ENCODE assay signal across 28 cellular contexts in genomic region chr17:5201011-5201410, GRCh38. TPM values are rescaled to one million over a fixed set of nuclear protein-coding genes. Genes with fewer than 3 reads are reported as not detected.
"Had no signal": no experiment of that assay in that cellular context is flagged by ENCODE, and none has a peak within 500 bp of the region (broad histone marks: within the 10 kb centered on the region; RNA-seq: fewer than 3 reads in every experiment).

No MANE protein-coding gene starts in this region.

- H3K4me3 ChIP-seq: breast epithelium, PC-9, SK-N-MC had no signal

- H3K9me3 ChIP-seq: breast epithelium had no signal

- H3K27me3 Mint-ChIP-seq: activated naive CD4-positive, alpha-beta T cell treated with anti-CD3 and anti-CD28 coated beads, Interleukin-2, amount 50 U/mL, for 24 hours had no signal

- H3K4me1 ChIP-seq: breast epithelium had no signal

- ATAC-seq: activated CD4-positive, CD25-positive, alpha-beta regulatory T cell treated with anti-CD3 and anti-CD28 coated beads, Interleukin-2, amount 50 U/mL, for 24 hours; activated CD8-positive, alpha-beta T cell treated with anti-CD3 and anti-CD28 coated beads, Interleukin-2, amount 10 ng/mL, durations not matched to agents 7 days and 5 days; Right ventricle myocardium inferior had no signal

- H3K27me3 ChIP-seq: breast epithelium had no signal

- H3K27ac Mint-ChIP-seq: activated CD8-positive, alpha-beta T cell treated with anti-CD3 and anti-CD28 coated beads, Interleukin-2, amount 10 ng/mL, durations not matched to agents 7 days and 5 days; activated naive CD4-positive, alpha-beta T cell treated with anti-CD3 and anti-CD28 coated beads, Interleukin-2, amount 50 U/mL, for 24 hours had no signal

- DNase-seq: activated CD4-positive, alpha-beta T cell treated with anti-CD3 and anti-CD28 coated beads for 48 hours; activated CD4-positive, alpha-beta T cell treated with anti-CD3 and anti-CD28 coated beads, Interleukin-2, amount 50 U/mL, for 4 hours; activated CD8-positive, alpha-beta memory T cell treated with anti-CD3 and anti-CD28 coated beads, Interleukin-2, amount 50 U/mL, for 48 hours; activated CD8-positive, alpha-beta T cell treated with anti-CD3 and anti-CD28 coated beads, Interleukin-2, amount 10 ng/mL, durations not matched to agents 7 days and 5 days; activated naive CD4-positive, alpha-beta T cell; activated T-cell treated with anti-CD3 and anti-CD28 coated beads, Interleukin-2, amount 50 U/mL, for 1 hour; aorta; central memory CD4-positive, alpha-beta T cell; KG1; NCI-H1048; NCI-H1930; NCI-H2171; NCI-H226; NCI-H510A treated with DMSO at 0.1 percent for 48 hours; NCI-H69; NK-92 treated with Interleukin-12 subunit alpha and Interleukin-12 subunit beta, amount 100 ng/mL, for 24 hours; PC-9; RPMI8226; T-helper 1 cell had no signal

- H3K36me3 ChIP-seq: breast epithelium, WERI-Rb-1 had no signal

- H3K4me2 ChIP-seq: PC-9 had no signal

- H3K4me3 Mint-ChIP-seq: activated CD8-positive, alpha-beta T cell treated with anti-CD3 and anti-CD28 coated beads, Interleukin-2, amount 10 ng/mL, durations not matched to agents 7 days and 5 days; activated naive CD4-positive, alpha-beta T cell treated with anti-CD3 and anti-CD28 coated beads, Interleukin-2, amount 50 U/mL, for 24 hours had no signal

- H3K9me3 Mint-ChIP-seq: activated naive CD4-positive, alpha-beta T cell treated with anti-CD3 and anti-CD28 coated beads, Interleukin-2, amount 50 U/mL, for 24 hours had no signal

- H3K27ac ChIP-seq: breast epithelium, PC-9, SK-N-MC, WERI-Rb-1 had no signal

RNA-seq across cellular contexts. Expression of gene SCIMP, which starts 33.6 kb away (rescaled TPM):
- total RNA-seq: activated CD8-positive, alpha-beta T cell treated with anti-CD3 and anti-CD28 coated beads, Interleukin-2, amount 10 ng/mL, durations not matched to agents 7 days and 5 days; LHCN-M2; M059J; PC-9; T-helper 2 cell treated with Interferon-gamma antibody and Interleukin-4, amounts not matched to agents 100 ng/mL and 5 ng/mL, for 36 hours had no signal
